ENCODE assay signal across 9 cellular contexts in the genomic region with DNA sequence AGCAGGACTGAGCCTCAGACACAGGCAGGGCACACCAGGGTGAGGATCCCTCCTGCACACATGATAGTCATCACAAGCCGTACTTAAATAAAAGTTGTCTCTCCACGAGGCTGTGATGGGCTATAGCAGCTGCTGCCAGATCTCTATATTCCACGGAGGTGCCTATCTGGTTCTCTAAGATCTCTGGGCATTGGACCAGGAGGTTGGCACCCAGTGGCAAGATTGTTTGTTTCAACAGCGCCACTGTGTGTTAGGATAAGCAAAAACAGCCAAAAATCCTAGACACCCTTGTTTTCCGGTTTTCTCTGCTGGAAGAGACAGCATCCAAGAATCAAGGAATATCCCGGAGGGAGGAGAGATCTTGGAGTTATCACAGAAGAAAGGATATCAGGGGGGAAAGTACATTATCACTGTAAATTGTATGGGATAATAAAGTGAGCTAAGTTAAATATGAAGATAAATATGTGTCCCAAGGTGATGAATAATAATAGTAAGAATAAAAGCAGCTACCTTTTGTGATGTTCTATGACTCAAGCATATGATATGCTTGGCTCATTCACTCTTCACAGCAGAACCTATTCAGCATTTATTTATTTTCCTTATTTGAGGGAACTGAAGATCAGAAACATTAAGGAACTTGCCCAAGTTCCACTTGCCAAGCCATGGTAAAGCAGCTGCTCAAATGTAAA.
DNase-seq lines count a peak whose midpoint lies in the region; ATAC-seq and TF ChIP-seq lines count a peak whose summit lies in the region.
"Had no signal": no experiment of that assay in that cellular context is flagged by ENCODE, and none has a peak within 500 bp of the region (broad histone marks: within the 10 kb centered on the region; RNA-seq: fewer than 3 reads in every experiment).

No MANE protein-coding gene starts in this region.

- POLR2A ChIA-PET in activated CD8-positive, alpha-beta T cell treated with anti-CD3 and anti-CD28 coated beads for 36 hours (lab: Charles Lee) = no interaction called here

- no peaks in the 10 kb centered on the region for H3K36me3 Mint-ChIP-seq in activated CD8-positive, alpha-beta T cell treated with anti-CD3 and anti-CD28 coated beads for 36 hours (ENCODE audit: low read depth)

- peak; percentile 74 for TF ChIP-seq CTCF in 22Rv1 (IDR thresholded peaks at IDR 0.05)
- TF ChIP-seq CTCF in activated CD8-positive, alpha-beta T cell treated with anti-CD3 and anti-CD28 coated beads for 36 hours (IDR thresholded peaks at IDR 0.05) = peak; percentile 52

- peak; percentile 67 for ATAC-seq in activated CD8-positive, alpha-beta T cell treated with anti-CD3 and anti-CD28 coated beads for 36 hours
- peak; percentile 86 to 92 for ATAC-seq in left cardiac atrium
- ATAC-seq in HG03135 (IDR thresholded peaks at IDR 0.05; ENCODE audit: unreplicated experiment) = no peak

- no peaks in the 10 kb centered on the region for H3K9me3 Mint-ChIP-seq in activated CD8-positive, alpha-beta T cell treated with anti-CD3 and anti-CD28 coated beads for 36 hours
- H3K9me3 Mint-ChIP-seq: central memory CD8-positive, alpha-beta T cell had no signal

- no peaks in the 10 kb centered on the region for H3K4me1 Mint-ChIP-seq in activated CD8-positive, alpha-beta T cell treated with anti-CD3 and anti-CD28 coated beads for 36 hours (ENCODE audit: low read depth)

- H3K27ac Mint-ChIP-seq in activated CD8-positive, alpha-beta T cell treated with anti-CD3 and anti-CD28 coated beads for 36 hours = no peak overlapping the region

- CTCF ChIA-PET in activated CD8-positive, alpha-beta T cell treated with anti-CD3 and anti-CD28 coated beads for 36 hours (lab: Charles Lee) = interaction anchor here (0.6 to 2.5 kb wide), 20 partner anchors 11 to 539 kb away, joined by 3 to 14 read pairs (median 4); no protein-coding TSS in a partner anchor

- H3K4me3 Mint-ChIP-seq in activated CD8-positive, alpha-beta T cell treated with anti-CD3 and anti-CD28 coated beads for 36 hours = no peak overlapping the region
- H3K4me3 Mint-ChIP-seq: central memory CD8-positive, alpha-beta T cell had no signal

- DNase-seq in EL = peak; percentile 60
- peak; percentile 36 for DNase-seq in NCI-H1105 (lab: John Stamatoyannopoulos, UW)
- peak; percentile 25 for DNase-seq in activated CD8-positive, alpha-beta T cell treated with anti-CD3 and anti-CD28 coated beads for 36 hours
- DNase-seq in left cardiac atrium = peak; percentile 65
- peak; percentile 35 for DNase-seq in stimulated activated CD8-positive, alpha-beta memory T cell treated with anti-CD3 and anti-CD28 coated beads, Interleukin-4, amount 100 ng/mL, for 48 hours
- DNase-seq in stimulated activated naive CD4-positive, alpha-beta T cell treated with Interleukin-2 at 50 U/mL for 16 hours (lab: John Stamatoyannopoulos, UW) = no peak

- peaks cover 4% of the 10 kb centered on the region for H3K27me3 Mint-ChIP-seq in activated CD8-positive, alpha-beta T cell treated with anti-CD3 and anti-CD28 coated beads for 36 hours

- no peak overlapping the region for H3K27ac ChIP-seq in 22Rv1

- intact Hi-C loops in activated CD8-positive, alpha-beta T cell treated with anti-CD3 and anti-CD28 coated beads for 36 hours (cut with micrococcal nuclease) = loop anchor here (10.0 kb wide), 1 partner anchor 215 kb away; no protein-coding TSS in a partner anchor
- intact Hi-C loops in left cardiac atrium (cut with DNase I) = no loop called here
